ENCODE assay signal across 9 cellular contexts in the genomic region with DNA sequence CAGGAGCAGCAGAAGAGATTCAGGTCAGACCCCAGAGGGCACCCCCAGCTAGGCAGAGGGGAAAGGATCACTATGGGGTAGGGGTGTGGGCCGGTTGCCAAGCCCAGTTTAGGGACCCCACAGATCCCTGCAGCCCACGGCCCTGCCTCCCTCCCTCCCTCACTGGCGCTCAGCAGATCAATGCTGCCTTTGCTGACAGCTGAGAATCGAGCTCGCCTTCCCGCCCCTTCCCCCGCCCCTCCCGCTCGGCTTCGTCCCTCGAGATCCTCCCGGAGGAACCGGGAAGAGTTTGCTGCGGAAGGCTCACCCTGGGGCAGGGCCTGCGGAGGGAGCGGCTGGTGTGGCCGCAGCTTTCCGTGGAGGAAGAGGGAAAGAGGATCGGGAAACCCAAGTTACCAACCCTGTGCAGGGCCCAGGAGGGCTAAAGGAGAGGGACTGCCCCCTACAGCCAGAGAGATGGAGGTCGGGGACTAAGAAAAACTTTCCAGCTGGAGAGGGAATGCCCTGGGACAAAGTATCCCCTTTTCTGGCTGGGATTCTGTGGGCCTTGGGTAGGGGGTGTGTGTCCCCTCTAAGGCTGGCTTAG. TPM values are rescaled to one million over a fixed set of nuclear protein-coding genes. Genes with fewer than 3 reads are reported as not detected.
DNase-seq lines count a peak whose midpoint lies in the region; TF ChIP-seq lines count a peak whose summit lies in the region.
"Had no signal": no experiment of that assay in that cellular context is flagged by ENCODE, and none has a peak within 500 bp of the region (broad histone marks: within the 10 kb centered on the region; RNA-seq: fewer than 3 reads in every experiment).

No MANE protein-coding gene starts in this region.

- peaks cover 20% of the 10 kb centered on the region for H3K36me3 Mint-ChIP-seq in Calu3 (ENCODE audit: insufficient read depth, unreplicated experiment)
- H3K36me3 Mint-ChIP-seq in osteocyte (ENCODE audit: unreplicated experiment) = peaks cover 6% of the 10 kb centered on the region

- H3K27me3 Mint-ChIP-seq in Calu3 (ENCODE audit: unreplicated experiment) (peaks cover 44% of the 10 kb centered on the region), osteocyte (ENCODE audit: unreplicated experiment) (no peaks in the 10 kb centered on the region)

- H3K9ac ChIP-seq in fibroblast of lung (ENCODE audit: insufficient read depth, low read length) = no peak overlapping the region

- no peaks in the 10 kb centered on the region for H4K20me1 ChIP-seq in fibroblast of lung (ENCODE audit: control insufficient read depth, extremely low read depth, insufficient read depth, low read length)

- CTCF ChIA-PET in Calu3 (lab: Charles Lee) = interaction anchor here (0.7 to 1.5 kb wide), 2 partner anchors 9 to 16 kb away, joined by 3 to 4 read pairs; no protein-coding TSS in a partner anchor

- H3K4me1 Mint-ChIP-seq in Calu3 (ENCODE audit: low read depth, unreplicated experiment) = peaks cover 35% of the 10 kb centered on the region
- peaks cover 15% of the 10 kb centered on the region for H3K4me1 Mint-ChIP-seq in osteocyte (ENCODE audit: unreplicated experiment)

- H3K4me3 ChIP-seq in fibroblast of lung (replicated peaks in 1 of 4; ENCODE audit: control extremely low read depth in 1 of 4, insufficient read depth in 1 of 4, low read depth in 3 of 4, low read length in 4 of 4) = peak overlapping the region in 1 of 4 experiments; percentile 25
- no peak overlapping the region for H3K4me3 ChIP-seq in lower leg skin (ENCODE audit: low read depth, poor library complexity, severe bottlenecking)
- H3K4me3 ChIP-seq: SJSA1 had no signal

- H3K36me3 ChIP-seq in fibroblast of lung (ENCODE audit: control insufficient read depth, insufficient read depth, low read length) = no peaks in the 10 kb centered on the region
- H3K36me3 ChIP-seq: SJSA1 had no signal

- peaks cover 2% of the 10 kb centered on the region for H3K4me1 ChIP-seq in fibroblast of lung (ENCODE audit: control insufficient read depth, extremely low read depth, insufficient read depth, low read length)

- intact Hi-C loops in Calu3 (cut with micrococcal nuclease; ENCODE audit: unreplicated experiment) = no loop called here
- intact Hi-C loops in lower leg skin (cut with DNase I; ENCODE audit: low total_unique reads) = no loop called here

- BruUV-seq in Calu3 (replicated peaks; lab: Mats Ljungman, UMichigan) = no TSS peak

- H3K27me3 ChIP-seq in fibroblast of lung (ENCODE audit: control insufficient read depth, insufficient read depth, low read length) = peaks cover 13% of the 10 kb centered on the region

- DNase-seq in Calu3 = peak; percentile 28
- peak; percentile 60 for DNase-seq in NCI-H510A treated with DMSO at 0.1 percent for 48 hours (lab: John Stamatoyannopoulos, UW)
- DNase-seq in fibroblast of lung (ENCODE audit: low read depth in 2 of 2) = peak in 1 of 2 donors; percentile 18
- no peak for DNase-seq in osteocyte (ENCODE audit: extremely low spot score, unreplicated experiment)
- DNase-seq in lower leg skin (ENCODE audit: low spot score in 2 of 2) = no peak
- DNase-seq in effector CD4-positive, alpha-beta T cell = no peak
- no peak for DNase-seq in amygdala (lab: John Stamatoyannopoulos, UW)
- DNase-seq in NCI-H187 (lab: John Stamatoyannopoulos, UW) = no peak

- H3K4me2 ChIP-seq in fibroblast of lung (ENCODE audit: extremely low read depth, insufficient read depth, low read length) = no peak overlapping the region

- no peaks in the 10 kb centered on the region for H3K9me3 ChIP-seq in fibroblast of lung (ENCODE audit: control insufficient read depth, insufficient read depth, low read depth, low read length)
- H3K9me3 ChIP-seq: SJSA1 had no signal

- TF ChIP-seq POLR2A in lower leg skin (IDR thresholded peaks at IDR 0.05) = no peak

- H3K4me3 Mint-ChIP-seq in Calu3 (ENCODE audit: low read depth, unreplicated experiment) (peak overlapping the region; percentile 71), osteocyte (ENCODE audit: unreplicated experiment) (peak overlapping the region; percentile 74)

- WGBS in lower leg skin, 2 donors = 5 to 8% methylated on average over 8 to 20 of the region's 20 CpGs

- TF ChIP-seq CTCF in Calu3 (IDR thresholded peaks at IDR 0.05; ENCODE audit: unreplicated experiment) = no peak
- peak; percentile 14 to 37 for TF ChIP-seq CTCF in fibroblast of lung (conservative IDR thresholded peaks at IDR 0.05 in 1 of 2, IDR thresholded peaks at IDR 0.05 in 1 of 2; ENCODE audit: low read depth in 1 of 2, low read length in 2 of 2)
- TF ChIP-seq CTCF in osteocyte (IDR thresholded peaks at IDR 0.05) = peak; percentile 40
- no peak for TF ChIP-seq CTCF in lower leg skin (IDR thresholded peaks at IDR 0.05)

- H3K9me3 Mint-ChIP-seq in Calu3 (ENCODE audit: low read depth, unreplicated experiment) = no peaks in the 10 kb centered on the region
- peaks cover under 1% of the 10 kb centered on the region for H3K9me3 Mint-ChIP-seq in osteocyte (ENCODE audit: unreplicated experiment)

- H3K79me2 ChIP-seq in fibroblast of lung (ENCODE audit: control insufficient read depth, insufficient read depth, low read length) = no peaks in the 10 kb centered on the region

- H3K27ac Mint-ChIP-seq in Calu3 (ENCODE audit: unreplicated experiment) = peak overlapping the region; percentile 70
- H3K27ac Mint-ChIP-seq in osteocyte (ENCODE audit: unreplicated experiment) = no peak overlapping the region

- H3K27ac ChIP-seq in fibroblast of lung (ENCODE audit: insufficient read depth, low read length) = no peak overlapping the region
- H3K27ac ChIP-seq: SJSA1 had no signal

- H2AFZ ChIP-seq in fibroblast of lung (ENCODE audit: low read length) = no peak overlapping the region

RNA-seq across cellular contexts. Expression of gene KCNQ4, which starts 1.1 kb away (rescaled TPM):
- total RNA-seq in Calu3 (2022) = 0.92 and 1.4 TPM in 2 replicates
- total RNA-seq in fibroblast of lung = under 0.01 TPM in 2 replicates
- 0.02 and 0.03 TPM in 2 replicates for polyA plus RNA-seq in fibroblast of lung
- polyA plus RNA-seq in fibroblast of lung (2012) = 0.05 and 0.08 TPM in 2 replicates
- polyA minus RNA-seq in fibroblast of lung (ENCODE audit: low replicate concordance) = 0.35 TPM in 1 of 2 replicates, not detected in the other
- total RNA-seq in osteocyte = 0.51 and 0.63 TPM in 2 replicates
- 1 to 10 TPM; 1.3 to 2.7 (median 2.0) TPM for total RNA-seq in lower leg skin

Comparison
In these comparisons a context has a peak if more than half of its experiments do, and no peak if none do; other contexts are left out.
1. DNase-seq: peak in Calu3 (single experiment) and NCI-H510A treated with DMSO at 0.1 percent for 48 hours (single experiment); none in osteocyte (single experiment), lower leg skin (0 of 2), effector CD4-positive, alpha-beta T cell (single experiment), amygdala (0 of 56) and NCI-H187 (0 of 2).
2. CTCF ChIP-seq: peak in fibroblast of lung (2 of 2) and osteocyte (single experiment); none in Calu3 (single experiment) and lower leg skin (0 of 3).